Comparison of ENCODE assay signal across 19 cellular contexts in genomic region chr11:122076721-122077120, GRCh38.
"Had no signal": no experiment of that assay in that cellular context is flagged by ENCODE, and none has a peak within 500 bp of the region (broad histone marks: within the 10 kb centered on the region; RNA-seq: fewer than 3 reads in every experiment).

No MANE protein-coding gene starts in this region.

- FAIRE-seq: frontal cortex, keratinocyte had no signal

- ATAC-seq: lower lobe of right lung, sciatic nerve had no signal

- DNase-seq: colonic mucosa; dermis blood vessel endothelial cell; effector CD4-positive, alpha-beta T cell; heart right ventricle; left ventricle myocardium inferior; lower lobe of right lung; mesenchymal stem cell; naive B cell; occipital lobe; psoas muscle; stimulated activated CD4-positive, alpha-beta T cell treated with anti-CD3 and anti-CD28 coated beads, Interleukin-2, amount 100 ng/mL, for 24 hours; stimulated activated naive CD4-positive, alpha-beta T cell; stomach; tibial artery; upper lobe of left lung; uterus had no signal
